8 cellular contexts compared by ENCODE assay signal in genomic region chr19:16118489-16119033, GRCh38. TPM values are rescaled to one million over a fixed set of nuclear protein-coding genes. Genes with fewer than 3 reads are reported as not detected.
DNase-seq lines count a peak whose midpoint lies in the region; ATAC-seq and TF ChIP-seq lines count a peak whose summit lies in the region.

No MANE protein-coding gene starts in this region.

- H3K27me3 ChIP-seq in DOHH2 (ENCODE audit: control insufficient read depth, low read length) (no peaks in the 10 kb centered on the region), spleen (replicated peaks in 1 of 7) (no peaks in the 10 kb centered on the region)

- peak overlapping the region; percentile 68 for H3K4me3 ChIP-seq in DOHH2 (ENCODE audit: low read length)
- H3K4me3 ChIP-seq in spleen: peak overlapping the region in 2 of 8 donors; percentile 5 to 51

- no peaks in the 10 kb centered on the region for H3K9me2 ChIP-seq in DOHH2 (replicated peaks; ENCODE audit: control insufficient read depth, low read length)

- peak overlapping the region; percentile 89 for H3K4me2 ChIP-seq in DOHH2 (ENCODE audit: low read length)

- H3K79me2 ChIP-seq in DOHH2 (ENCODE audit: control insufficient read depth, low read length): peaks cover 77% of the 10 kb centered on the region

- ATAC-seq in GM19397 (IDR thresholded peaks at IDR 0.05; ENCODE audit: unreplicated experiment): peak; percentile 76
- ATAC-seq in HG03439 (IDR thresholded peaks at IDR 0.05; ENCODE audit: unreplicated experiment): peak; percentile 73

- TF ChIP-seq POLR2A in spleen (IDR thresholded peaks at IDR 0.05): no peak

- H3K36me3 ChIP-seq in DOHH2 (ENCODE audit: control insufficient read depth, low read length): peaks cover 80% of the 10 kb centered on the region
- peaks cover 6 to 99% (median 60%) of the 10 kb centered on the region in 6 donors for H3K36me3 ChIP-seq in spleen

- H3K4me1 ChIP-seq in DOHH2 (ENCODE audit: control insufficient read depth, low read length): peaks cover 63% of the 10 kb centered on the region
- H3K4me1 ChIP-seq in spleen: peaks cover 32 to 85% (median 75%) of the 10 kb centered on the region in 6 donors

- H3K9me3 ChIP-seq in DOHH2 (ENCODE audit: control insufficient read depth, insufficient read depth, low read length): no peaks in the 10 kb centered on the region
- H3K9me3 ChIP-seq in spleen: no peaks in the 10 kb centered on the region

- H3K27ac ChIP-seq in DOHH2 (ENCODE audit: low read depth, low read length) (peak overlapping the region; percentile 94), spleen (peak overlapping the region; percentile 53 to 94 (median 83))

- H4K20me1 ChIP-seq in DOHH2 (ENCODE audit: control insufficient read depth, insufficient read depth, low read depth, low read length): no peaks in the 10 kb centered on the region; the same call in 1 of the 2 replicates

- TF ChIP-seq CTCF in DOHH2 (IDR thresholded peaks at IDR 0.05; ENCODE audit: low read depth, low read length, poor library complexity, severe bottlenecking) (no peak), spleen (IDR thresholded peaks at IDR 0.05 in 8 of 11, conservative IDR thresholded peaks at IDR 0.05 in 3 of 11) (peak in 1 of 11 experiments; percentile 16)

- 23 to 47% (median 35%) methylated on average over 12 of the region's 12 CpGs for WGBS in spleen, 5 donors

- intact Hi-C loops in spleen (cut with DNase I; ENCODE audit: low total_unique reads): loop anchor here (10.0 kb wide), 1 partner anchor 66 kb away; the partner anchor contains the start of gene FAM32A

- peaks cover 17% of the 10 kb centered on the region for H3F3A ChIP-seq in DOHH2 (ENCODE audit: control insufficient read depth, insufficient read depth)

- DNase-seq in activated T-cell treated with anti-CD3 and anti-CD28 coated beads, Interleukin-2, amount 50 U/mL, for 48 hours: peak; percentile 82 to 83
- DNase-seq in spleen: peak; percentile 90
- no peak for DNase-seq in NCI-H510A (lab: John Stamatoyannopoulos, UW)
- no peak for DNase-seq in DMS114 treated with DMSO at 0.1 percent for 48 hours (lab: John Stamatoyannopoulos, UW; ENCODE audit: unreplicated experiment)
- DNase-seq in NCI-H2227 (lab: John Stamatoyannopoulos, UW; ENCODE audit: unreplicated experiment): no peak

RNA-seq across cellular contexts. Expression of gene RAB8A, which starts 6.9 kb away (rescaled TPM):
- 100 to 1,000 TPM in 2 of 7 donors, 10 to 100 TPM in 5; 71.9 to 104 (median 89.8) TPM for total RNA-seq in spleen
- polyA plus RNA-seq in spleen: 10 to 100 TPM; 31.5 to 45.5 (median 34.0) TPM

RNA-seq across cellular contexts. Expression of gene HSH2D, which starts 24.9 kb away (rescaled TPM):
- 10 to 100 TPM; 39.6 to 89.2 (median 51.4) TPM for total RNA-seq in spleen
- 100 to 1,000 TPM in 1 of 3 donors, 10 to 100 TPM in 2; 66.1 to 119 (median 75.2) TPM for polyA plus RNA-seq in spleen

RNA-seq across cellular contexts. Expression of gene TPM4, which starts 42.3 kb away (rescaled TPM):
- total RNA-seq in spleen: 100 to 1,000 TPM; 352 to 760 (median 443) TPM
- polyA plus RNA-seq in spleen: 100 to 1,000 TPM; 181 to 403 (median 238) TPM

RNA-seq across cellular contexts. Expression of gene CIB3, which starts 54.8 kb away (rescaled TPM):
- total RNA-seq in spleen: not detected
- under 1 TPM in 1 of 3 donors, not detected in 2; 0.49 TPM for polyA plus RNA-seq in spleen

Comparison
In these comparisons a context has a peak if more than half of its experiments do, and no peak if none do; other contexts are left out.
1. DNase-seq: peak in activated T-cell treated with anti-CD3 and anti-CD28 coated beads, Interleukin-2, amount 50 U/mL, for 48 hours (2 of 2) and spleen (single experiment); none in NCI-H510A (single experiment), DMS114 treated with DMSO at 0.1 percent for 48 hours (single experiment) and NCI-H2227 (single experiment).